21 cellular contexts compared by ENCODE assay signal in the genomic region with DNA sequence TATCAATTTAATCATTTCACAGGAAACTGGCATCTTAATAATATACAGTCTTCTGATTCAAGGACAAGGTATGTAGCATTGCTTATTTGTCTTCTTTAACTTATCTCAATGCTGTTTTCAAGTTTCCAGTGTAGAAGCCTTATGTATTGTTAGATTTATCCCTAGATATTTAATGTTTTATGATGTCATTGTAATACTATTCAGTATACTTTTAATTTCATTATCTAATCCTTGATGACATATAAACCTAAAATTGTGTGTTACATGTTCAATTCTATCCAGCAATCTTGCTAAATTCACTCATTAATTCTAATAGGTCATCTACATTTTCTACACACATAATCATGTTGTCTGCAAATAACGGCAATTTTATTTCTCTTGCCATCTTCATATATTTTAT.
DNase-seq lines count a peak whose midpoint lies in the region; ATAC-seq, FAIRE-seq and TF ChIP-seq lines count a peak whose summit lies in the region.
"Had no signal": no experiment of that assay in that cellular context is flagged by ENCODE, and none has a peak within 500 bp of the region (broad histone marks: within the 10 kb centered on the region; RNA-seq: fewer than 3 reads in every experiment).

No MANE protein-coding gene starts in this region.

- H4K5ac ChIP-seq in IMR-90 (ENCODE audit: low read depth, low read length): no peak overlapping the region

- in situ Hi-C loops in IMR-90 (cut with MboI; ENCODE audit: low sequenced_read_pairs): no loop called here

- no peak overlapping the region for H2AK9ac ChIP-seq in IMR-90 (replicated peaks; ENCODE audit: low read depth, low read length, poor library complexity)

- H3K4me2 ChIP-seq in SK-N-SH: no peak overlapping the region
- no peak overlapping the region for H3K4me2 ChIP-seq in HCT116 (ENCODE audit: low read length)
- no peak overlapping the region for H3K4me2 ChIP-seq in IMR-90 (ENCODE audit: low read depth, low read length)
- H3K4me2 ChIP-seq: BLaER1 treated with 17β-estradiol and CSF1 and Interleukin-3, amounts not matched to agents 10 nM and 100 nM had no signal

- no peak overlapping the region for H4K91ac ChIP-seq in IMR-90 (ENCODE audit: insufficient read depth, low read depth, low read length)

- H3K9me2 ChIP-seq in SK-N-SH: no peaks in the 10 kb centered on the region
- no peaks in the 10 kb centered on the region for H3K9me2 ChIP-seq in HCT116 (ENCODE audit: insufficient read depth)

- DNase-seq in SK-N-SH (no peak), HCT116 (ENCODE audit: low read depth, low spot score) (no peak), IMR-90 (peak; percentile 45), adipocyte (ENCODE audit: low read depth) (peak; percentile 4), GM12891 (ENCODE audit: insufficient read length, low spot score) (no peak), NCI-H1694 (lab: John Stamatoyannopoulos, UW) (no peak)
- DNase-seq: AML-193; Caco-2; Calu3; CD4-positive, alpha-beta T cell; CD8-positive, alpha-beta T cell; DMS79 treated with DMSO at 0.1 percent for 48 hours; GF-D8 had no signal

- H3K4ac ChIP-seq in IMR-90 (ENCODE audit: low read depth, low read length): no peak overlapping the region

- H2BK15ac ChIP-seq in IMR-90 (ENCODE audit: low read depth, low read length): no peak overlapping the region

- H4K20me1 ChIP-seq in SK-N-SH (ENCODE audit: insufficient read depth): no peaks in the 10 kb centered on the region
- H4K20me1 ChIP-seq in HCT116 (ENCODE audit: insufficient read depth): no peaks in the 10 kb centered on the region
- no peaks in the 10 kb centered on the region for H4K20me1 ChIP-seq in IMR-90 (ENCODE audit: insufficient read depth, low read length)
- H4K20me1 ChIP-seq: BLaER1 treated with 17β-estradiol and CSF1 and Interleukin-3, amounts not matched to agents 10 nM and 100 nM had no signal

- TF ChIP-seq EP300 in SK-N-SH (IDR thresholded peaks at IDR 0.05; ENCODE audit: borderline replicate concordance in 1 of 2, low read depth in 1 of 2, low read length in 1 of 2): no peak

- H3K4me3 ChIP-seq in SK-N-SH (ENCODE audit: low read depth in 2 of 2, low read length in 1 of 2) (no peak overlapping the region), HCT116 (replicated peaks in 1 of 2; ENCODE audit: low read depth in 1 of 2, low read length in 2 of 2) (no peak overlapping the region), IMR-90 (ENCODE audit: insufficient read depth, low read depth, low read length) (no peak overlapping the region), adipocyte (ENCODE audit: low read length) (no peak overlapping the region)
- H3K4me3 ChIP-seq: A549; BLaER1 treated with 17β-estradiol and CSF1 and Interleukin-3, amounts not matched to agents 10 nM and 100 nM had no signal

- H2AK5ac ChIP-seq in IMR-90 (ENCODE audit: low read depth, low read length): no peak overlapping the region

- no peak overlapping the region for H3K9ac ChIP-seq in SK-N-SH
- no peak overlapping the region for H3K9ac ChIP-seq in HCT116 (ENCODE audit: low read length)
- no peak overlapping the region for H3K9ac ChIP-seq in IMR-90 (ENCODE audit: low read depth, low read length)
- H3K9ac ChIP-seq in adipocyte (ENCODE audit: low read length): no peak overlapping the region
- H3K9ac ChIP-seq: BLaER1 treated with 17β-estradiol and CSF1 and Interleukin-3, amounts not matched to agents 10 nM and 100 nM had no signal

- no peaks in the 10 kb centered on the region for H3K79me1 ChIP-seq in IMR-90 (ENCODE audit: low read depth in 1 of 2, low read length in 2 of 2)

- no peaks in the 10 kb centered on the region for H3K27me3 ChIP-seq in SK-N-SH (ENCODE audit: insufficient read depth)
- H3K27me3 ChIP-seq in HCT116 (ENCODE audit: insufficient read depth, low read length): no peaks in the 10 kb centered on the region
- H3K27me3 ChIP-seq in IMR-90 (ENCODE audit: control insufficient read depth, insufficient read depth, low read length): no peaks in the 10 kb centered on the region
- H3K27me3 ChIP-seq in adipocyte (replicated peaks; ENCODE audit: control insufficient read depth, insufficient read depth, low read length): no peaks in the 10 kb centered on the region
- H3K27me3 ChIP-seq: BLaER1 treated with 17β-estradiol and CSF1 and Interleukin-3, amounts not matched to agents 10 nM and 100 nM had no signal

- CTCF ChIA-PET in SK-N-SH (lab: Yijun Ruan, JAX): no interaction called here
- CTCF ChIA-PET in HCT116 (lab: Charles Lee): no interaction called here
- CTCF ChIA-PET in IMR-90 (lab: Yijun Ruan, JAX): no interaction called here

- TF ChIP-seq CTCF in SK-N-SH (IDR thresholded peaks at IDR 0.05) (no peak), HCT116 (IDR thresholded peaks at IDR 0.05 in 2 of 3, conservative IDR thresholded peaks at IDR 0.05 in 1 of 3; ENCODE audit: borderline replicate concordance in 1 of 3, insufficient read depth in 1 of 3, low read depth in 2 of 3, low read length in 2 of 3) (no peak), IMR-90 (conservative IDR thresholded peaks at IDR 0.05; ENCODE audit: low read depth, low read length) (no peak)

- H4K8ac ChIP-seq in IMR-90 (ENCODE audit: low read depth in 2 of 2, low read length in 2 of 2): no peak overlapping the region

- no peak overlapping the region for H3K23ac ChIP-seq in IMR-90 (ENCODE audit: low read depth, low read length)

- H2BK20ac ChIP-seq in IMR-90 (ENCODE audit: low read depth, low read length): no peak overlapping the region

- no peak for FAIRE-seq in GM12891 (lab: Jason Lieb, UNC)
- FAIRE-seq: A549, D721Med, GM12892, GM19239 had no signal

- H2AFZ ChIP-seq in SK-N-SH (ENCODE audit: low read depth) (peak overlapping the region; percentile 2; the same call in 1 of the 2 replicates), HCT116 (ENCODE audit: low read depth, low read length, poor library complexity, severe bottlenecking) (peak overlapping the region; percentile 16), IMR-90 (replicated peaks; ENCODE audit: low read length, poor library complexity) (no peak overlapping the region)

- POLR2A ChIA-PET in SK-N-SH (lab: Yijun Ruan, JAX): no interaction called here
- POLR2A ChIA-PET in HCT116 (lab: Charles Lee): no interaction called here
- POLR2A ChIA-PET in IMR-90 (lab: Charles Lee; ENCODE audit: unreplicated experiment): no interaction called here

- RAD21 ChIA-PET in HCT116 (lab: Charles Lee; ENCODE audit: low non-redundant PET in 1 of 2, low total read pairs in 2 of 2, uncharacterized antibody in 2 of 2, unreplicated experiment in 2 of 2): no interaction called here

- peaks cover 0 to 12% of the 10 kb centered on the region in 2 experiments; a peak in 2 of 4 replicates for H3K4me1 ChIP-seq in SK-N-SH (ENCODE audit: control insufficient read depth in 1 of 2, insufficient read depth in 2 of 2, low read depth in 1 of 2, low read length in 1 of 2)
- H3K4me1 ChIP-seq in HCT116 (ENCODE audit: control insufficient read depth in 1 of 2, insufficient read depth in 2 of 2, low read length in 2 of 2): no peaks in the 10 kb centered on the region
- peaks cover 8% of the 10 kb centered on the region; the same call in 1 of the 2 replicates for H3K4me1 ChIP-seq in IMR-90 (ENCODE audit: control insufficient read depth, insufficient read depth, low read length)
- H3K4me1 ChIP-seq in adipocyte (ENCODE audit: control insufficient read depth, insufficient read depth, low read length): peaks cover 38% of the 10 kb centered on the region

- no peaks in the 10 kb centered on the region for H3K36me3 ChIP-seq in SK-N-SH (replicated peaks in 1 of 2; ENCODE audit: control insufficient read depth in 1 of 2, insufficient read depth in 2 of 2, low read length in 1 of 2)
- H3K36me3 ChIP-seq in HCT116 (ENCODE audit: control insufficient read depth in 1 of 2, insufficient read depth in 2 of 2, low read length in 2 of 2): no peaks in the 10 kb centered on the region
- H3K36me3 ChIP-seq in IMR-90 (ENCODE audit: control insufficient read depth, insufficient read depth, low read length): no peaks in the 10 kb centered on the region
- no peaks in the 10 kb centered on the region for H3K36me3 ChIP-seq in adipocyte (ENCODE audit: control insufficient read depth, insufficient read depth, low read length, severe bottlenecking)
- H3K36me3 ChIP-seq: BLaER1 treated with 17β-estradiol and CSF1 and Interleukin-3, amounts not matched to agents 10 nM and 100 nM had no signal

- H3K14ac ChIP-seq in IMR-90 (replicated peaks; ENCODE audit: low read depth, low read length): no peak overlapping the region

- no peak overlapping the region for H2BK5ac ChIP-seq in IMR-90 (ENCODE audit: low read depth, low read length, poor library complexity, severe bottlenecking)

- no peaks in the 10 kb centered on the region for H3K79me2 ChIP-seq in SK-N-SH (ENCODE audit: insufficient read depth)
- H3K79me2 ChIP-seq in HCT116 (ENCODE audit: insufficient read depth, low read length): no peaks in the 10 kb centered on the region

- H3K18ac ChIP-seq in IMR-90 (ENCODE audit: low read depth, low read length): no peak overlapping the region

- H3K56ac ChIP-seq in IMR-90 (ENCODE audit: extremely low read depth, insufficient read depth, low read length): no peak overlapping the region

- ATAC-seq in SK-N-SH treated with all-trans-retinoic acid at 6 μM for 48 hours (no peak), HCT116 (no peak), IMR-90 (ENCODE audit: low read depth) (peak; percentile 40; the same call in 1 of the 2 replicates)
- ATAC-seq: A549; CD8-positive, alpha-beta T cell had no signal

- intact Hi-C loops in HCT116 (cut with micrococcal nuclease) (no loop called here), IMR-90 (cut with micrococcal nuclease) (no loop called here)

- TF ChIP-seq RAD21 in SK-N-SH (IDR thresholded peaks at IDR 0.05; ENCODE audit: low read length) (no peak), HCT116 (IDR thresholded peaks at IDR 0.05; ENCODE audit: low read depth) (no peak), IMR-90 (IDR thresholded peaks at IDR 0.05; ENCODE audit: low read length) (no peak)

- no peak overlapping the region for H2BK120ac ChIP-seq in IMR-90 (ENCODE audit: low read depth, low read length)

- H3K27ac ChIP-seq in SK-N-SH (ENCODE audit: low read depth in 2 of 2, low read length in 1 of 2) (no peak overlapping the region), HCT116 (ENCODE audit: low read depth, low read length) (no peak overlapping the region), IMR-90 (ENCODE audit: insufficient read depth, low read length) (no peak overlapping the region)
- H3K27ac ChIP-seq: 22Rv1; BLaER1 treated with 17β-estradiol and CSF1 and Interleukin-3, amounts not matched to agents 10 nM and 100 nM; C4-2B had no signal

- 0 out of 2 replicates have a peak, but pooled peaks cover 5% of the 10 kb centered on the region for H3K9me1 ChIP-seq in IMR-90 (ENCODE audit: insufficient read depth, low read length)

- WGBS in SK-N-SH (ENCODE audit: low lambda C conversion rate): 89% methylated on average over 1 of the region's 1 CpG
- no CpG with 5 or more reads among the region's 1 CpG for WGBS in IMR-90 (ENCODE audit: extremely low coverage in 2 of 2, insufficient read length in 1 of 2), 2 experiments

- H3F3A ChIP-seq in SK-N-SH (replicated peaks; ENCODE audit: insufficient read depth): peaks cover 7% of the 10 kb centered on the region

- BruUV-seq in HCT116 (replicated peaks; lab: Mats Ljungman, UMichigan) (no TSS peak), IMR-90 (replicated peaks; lab: Mats Ljungman, UMichigan) (no TSS peak)

- H3K9me3 ChIP-seq in SK-N-SH (no peaks in the 10 kb centered on the region; the same call in 1 of the 2 replicates), HCT116 (ENCODE audit: control insufficient read depth in 1 of 2, insufficient read depth in 1 of 2, low read depth in 1 of 2, low read length in 2 of 2) (no peaks in the 10 kb centered on the region), IMR-90 (ENCODE audit: control insufficient read depth, insufficient read depth, low read length) (no peaks in the 10 kb centered on the region), adipocyte (ENCODE audit: control insufficient read depth, low read length) (no peaks in the 10 kb centered on the region)
- H3K9me3 ChIP-seq: A549; BLaER1 treated with 17β-estradiol and CSF1 and Interleukin-3, amounts not matched to agents 10 nM and 100 nM; Caco-2 had no signal

- dilution Hi-C loops in IMR-90 (cut with HindIII; ENCODE audit: low sequenced_read_pairs, unreplicated experiment): no loop called here

- TF ChIP-seq POLR2A in HCT116 (IDR thresholded peaks at IDR 0.05; ENCODE audit: borderline replicate concordance, extremely low read depth, insufficient read depth, insufficient read length) (no peak), IMR-90 (IDR thresholded peaks at IDR 0.05; ENCODE audit: low read depth, low read length) (no peak), GM12891 (IDR thresholded peaks at IDR 0.05; ENCODE audit: low read depth, low read length) (no peak)

Comparison
In these comparisons a context has a peak if more than half of its experiments do, and no peak if none do; other contexts are left out.
1. DNase-seq: peak in IMR-90 (single experiment) and adipocyte (single experiment); none in SK-N-SH (single experiment), HCT116 (single experiment), GM12891 (single experiment) and NCI-H1694 (single experiment).